ENCODE assay signal across 26 cellular contexts in the genomic region with DNA sequence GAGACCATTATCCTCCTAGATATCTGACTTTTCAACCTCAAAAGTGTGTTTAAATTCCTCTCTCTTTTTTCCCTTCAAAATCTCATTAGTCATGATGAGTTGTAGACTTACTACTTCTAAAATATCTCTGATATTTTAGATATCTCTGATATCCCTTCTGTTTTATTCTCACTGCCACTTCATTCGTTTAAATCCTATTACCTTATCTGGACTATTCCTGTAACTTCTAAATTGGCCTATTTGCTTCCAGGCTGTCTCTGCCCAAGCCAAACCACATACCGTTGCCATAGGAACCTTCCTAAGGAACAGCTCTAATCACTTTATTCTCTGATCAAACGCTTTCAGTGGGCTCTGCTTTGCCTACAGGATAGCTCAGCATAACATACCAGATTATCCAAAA.
"Had no signal": no experiment of that assay in that cellular context is flagged by ENCODE, and none has a peak within 500 bp of the region (broad histone marks: within the 10 kb centered on the region; RNA-seq: fewer than 3 reads in every experiment).

No MANE protein-coding gene starts in this region.

- H3K9me3 ChIP-seq: SJCRH30 had no signal

- H3K4me1 Mint-ChIP-seq: central memory CD8-positive, alpha-beta T cell; T-helper 17 cell had no signal

- H3K4me3 ChIP-seq: SJCRH30 had no signal

- H3K36me3 Mint-ChIP-seq: brain had no signal

- H3K36me3 ChIP-seq: SJCRH30 had no signal

- H3K27ac Mint-ChIP-seq: activated CD8-positive, alpha-beta T cell treated with anti-CD3 and anti-CD28 coated beads, Interleukin-2, amount 10 ng/mL, durations not matched to agents 7 days and 5 days; brain; T-helper 17 cell; WTC11 had no signal

- H3K9me3 Mint-ChIP-seq: brain had no signal

- H3K27me3 ChIP-seq: SJCRH30 had no signal

- ATAC-seq: activated CD8-positive, alpha-beta T cell treated with anti-CD3 and anti-CD28 coated beads, Interleukin-2, amount 10 ng/mL, durations not matched to agents 7 days and 5 days; Panc1; Right ventricle myocardium inferior; T-helper 17 cell; WTC11 had no signal

- H3K27ac ChIP-seq: SJCRH30 had no signal

- H3K4me1 ChIP-seq: SJCRH30 had no signal

- H3K4me3 Mint-ChIP-seq: activated CD8-positive, alpha-beta T cell treated with anti-CD3 and anti-CD28 coated beads, Interleukin-2, amount 10 ng/mL, durations not matched to agents 7 days and 5 days; brain; central memory CD8-positive, alpha-beta T cell; T-helper 17 cell; WTC11 had no signal

- DNase-seq: activated CD4-positive, alpha-beta T cell treated with anti-CD3 and anti-CD28 coated beads for 48 hours; activated CD4-positive, alpha-beta T cell treated with anti-CD3 and anti-CD28 coated beads, Interleukin-2, amount 50 U/mL, for 4 hours; activated CD4-positive, CD25-positive, alpha-beta regulatory T cell treated with anti-CD3 and anti-CD28 coated beads, Interleukin-2, amount 50 U/mL, for 72 hours; activated CD8-positive, alpha-beta memory T cell treated with anti-CD3 and anti-CD28 coated beads, Interleukin-2, amount 50 U/mL, for 48 hours; activated CD8-positive, alpha-beta T cell treated with anti-CD3 and anti-CD28 coated beads, Interleukin-2, amount 10 ng/mL, durations not matched to agents 7 days and 5 days; activated naive CD4-positive, alpha-beta T cell treated with anti-CD3 and anti-CD28 coated beads, Interleukin-2, amount 50 U/mL, for 16 hours; activated T-cell treated with anti-CD3 and anti-CD28 coated beads, Interleukin-2, amount 50 U/mL, for 1 hour; aorta; KG1; NCI-H1092; NCI-H1930; NCI-H2107; NCI-H345; NCI-H510A; NCI-H526 treated with DMSO at 0.1 percent for 48 hours; NK-92 treated with Interleukin-12 subunit alpha and Interleukin-12 subunit beta, amount 100 ng/mL, for 24 hours; OCI-M1; RPMI8226; SJCRH30; T-helper 17 cell; T-helper 9 cell had no signal

- H3K27me3 Mint-ChIP-seq: brain; central memory CD8-positive, alpha-beta T cell; T-helper 17 cell had no signal
